ENCODE assay signal across 3 cellular contexts in genomic region chr13:27384285-27384684, GRCh38.
TF ChIP-seq lines count a peak whose summit lies in the region.

No MANE protein-coding gene starts in this region.

TF ChIP-seq in A549, 52 proteins besides CTCF, POLR2A, EP300 and RAD21 (continued from another document):
- TF ChIP-seq ZFP36 (IDR thresholded peaks at IDR 0.05; ENCODE audit: borderline replicate concordance, partially characterized antibody) (no peak), SMC3 (IDR thresholded peaks at IDR 0.05) (no peak), ESRRA (IDR thresholded peaks at IDR 0.05; ENCODE audit: borderline replicate concordance, low read length) (no peak), RNF2 (IDR thresholded peaks at IDR 0.05; ENCODE audit: borderline replicate concordance, low read depth) (no peak), HMGXB4 (CRISPR knock-in tag; IDR thresholded peaks at IDR 0.05; ENCODE audit: borderline replicate concordance) (no peak), HDAC2 (IDR thresholded peaks at IDR 0.05) (no peak), PHF8 (IDR thresholded peaks at IDR 0.05; ENCODE audit: borderline replicate concordance, low read depth) (no peak), ZSCAN20 (CRISPR knock-in tag; IDR thresholded peaks at IDR 0.05) (no peak), KDM5A (IDR thresholded peaks at IDR 0.05) (no peak), JUNB (IDR thresholded peaks at IDR 0.05) (no peak), KDM1A (IDR thresholded peaks at IDR 0.05; ENCODE audit: low read depth) (no peak), RFX5 (IDR thresholded peaks at IDR 0.05) (no peak), NPAS2 (CRISPR knock-in tag; IDR thresholded peaks at IDR 0.05; ENCODE audit: borderline replicate concordance) (no peak), CBX8 (IDR thresholded peaks at IDR 0.05) (no peak), CBX2 (IDR thresholded peaks at IDR 0.05; ENCODE audit: borderline replicate concordance, low read depth) (no peak), FOXS1 (CRISPR knock-in tag; IDR thresholded peaks at IDR 0.05) (no peak)
TF ChIP-seq in A549: peak in this region for 0.

TF ChIP-seq in GM23338, 12 proteins besides CTCF, POLR2A, EP300 and RAD21 (continues in another document):
- TF ChIP-seq ETS1 (IDR thresholded peaks at IDR 0.05) (no peak), STAT1 (IDR thresholded peaks at IDR 0.05; ENCODE audit: unreplicated experiment) (no peak), NANOG (IDR thresholded peaks at IDR 0.05; ENCODE audit: borderline replicate concordance) (no peak), JUNB (IDR thresholded peaks at IDR 0.05; ENCODE audit: unreplicated experiment) (no peak), POLR2AphosphoS5 (IDR thresholded peaks at IDR 0.05; ENCODE audit: low read depth) (no peak), ZNF462 (CRISPR knock-in tag; IDR thresholded peaks at IDR 0.05) (no peak), EZH2 (IDR thresholded peaks at IDR 0.05; ENCODE audit: low read depth, unreplicated experiment) (no peak)

TF ChIP-seq in K562, 482 proteins besides CTCF, POLR2A, EP300 and RAD21 (continued from another document):
- TF ChIP-seq ZNF57 (CRISPR knock-in tag; IDR thresholded peaks at IDR 0.05) (no peak), RBM25 (IDR thresholded peaks at IDR 0.05; ENCODE audit: low read depth, low read length, severe bottlenecking) (peak; percentile 61)
